Comparison of ENCODE assay signal across 1 cellular context in genomic region chr17:49012893-49013255, GRCh38.
TF ChIP-seq lines count a peak whose summit lies in the region.

No MANE protein-coding gene starts in this region.

TF ChIP-seq in HepG2, 621 proteins besides CTCF, POLR2A, EP300 and RAD21 (continued from another document and continues in another):
- TF ChIP-seq ZNF513 (CRISPR knock-in tag; conservative IDR thresholded peaks at IDR 0.05) = no peak
- TF ChIP-seq RARA (CRISPR knock-in tag; IDR thresholded peaks at IDR 0.05) = peak; percentile 76
- no peak for TF ChIP-seq ZNF383 (CRISPR knock-in tag; IDR thresholded peaks at IDR 0.05; ENCODE audit: borderline replicate concordance)
- peak; percentile 27; the same call in 1 of the 2 replicates for TF ChIP-seq ZNF281 (CRISPR knock-in tag; IDR thresholded peaks at IDR 0.05; ENCODE audit: borderline replicate concordance)
- TF ChIP-seq ZNF710 (CRISPR knock-in tag; IDR thresholded peaks at IDR 0.05; ENCODE audit: borderline replicate concordance) = no peak
- no peak for TF ChIP-seq MYNN (CRISPR knock-in tag; IDR thresholded peaks at IDR 0.05; ENCODE audit: low read depth)
- no peak for TF ChIP-seq ZMYM4 (CRISPR knock-in tag; IDR thresholded peaks at IDR 0.05)
- TF ChIP-seq FOXP4 (CRISPR knock-in tag; IDR thresholded peaks at IDR 0.05) = no peak
- no peak for TF ChIP-seq ZNF550 (CRISPR knock-in tag; IDR thresholded peaks at IDR 0.05; ENCODE audit: borderline replicate concordance)
- TF ChIP-seq KAT7 (CRISPR knock-in tag; IDR thresholded peaks at IDR 0.05; ENCODE audit: borderline replicate concordance) = 0 out of 2 replicates have a peak, but pooled peaks have one; percentile 2
- no peak for TF ChIP-seq STAT6 (CRISPR knock-in tag; IDR thresholded peaks at IDR 0.05; ENCODE audit: borderline replicate concordance)
- TF ChIP-seq ZNF605 (CRISPR knock-in tag; IDR thresholded peaks at IDR 0.05) = no peak
- no peak for TF ChIP-seq ZNF225 (CRISPR knock-in tag; IDR thresholded peaks at IDR 0.05)
- no peak for TF ChIP-seq ATF7-NPFF (CRISPR knock-in tag; IDR thresholded peaks at IDR 0.05; ENCODE audit: low read depth)
- no peak for TF ChIP-seq YEATS2 (CRISPR knock-in tag; IDR thresholded peaks at IDR 0.05; ENCODE audit: borderline replicate concordance)
- peak; percentile 72 for TF ChIP-seq SAP130 (CRISPR knock-in tag; IDR thresholded peaks at IDR 0.05; ENCODE audit: low read depth)
- no peak for TF ChIP-seq CREB3 (CRISPR knock-in tag; IDR thresholded peaks at IDR 0.05)
- no peak for TF ChIP-seq TRIM24 (CRISPR knock-in tag; IDR thresholded peaks at IDR 0.05)
- no peak for TF ChIP-seq SETDB1 (CRISPR knock-in tag; IDR thresholded peaks at IDR 0.05; ENCODE audit: borderline replicate concordance)
- peak; percentile 31; the same call in 1 of the 2 replicates for TF ChIP-seq NCOA2 (CRISPR knock-in tag; IDR thresholded peaks at IDR 0.05)
- TF ChIP-seq PBX3 (CRISPR knock-in tag; IDR thresholded peaks at IDR 0.05; ENCODE audit: borderline replicate concordance) = no peak
- TF ChIP-seq ZSCAN12 (CRISPR knock-in tag; IDR thresholded peaks at IDR 0.05) = no peak
- no peak for TF ChIP-seq ZNF672 (CRISPR knock-in tag; IDR thresholded peaks at IDR 0.05)
- no peak for TF ChIP-seq THYN1 (CRISPR knock-in tag; IDR thresholded peaks at IDR 0.05; ENCODE audit: borderline replicate concordance, low read depth)
- no peak for TF ChIP-seq TEF (CRISPR knock-in tag; IDR thresholded peaks at IDR 0.05)
- TF ChIP-seq PHF8 (CRISPR knock-in tag; IDR thresholded peaks at IDR 0.05) = no peak; the same call in 1 of the 2 replicates
- no peak for TF ChIP-seq TCF7L2 (IDR thresholded peaks at IDR 0.05; ENCODE audit: low read depth, low read length)
- TF ChIP-seq TBX3 (IDR thresholded peaks at IDR 0.05; ENCODE audit: borderline replicate concordance) = no peak
- TF ChIP-seq HMG20A (CRISPR knock-in tag; IDR thresholded peaks at IDR 0.05; ENCODE audit: borderline replicate concordance) = no peak
- TF ChIP-seq ETS1 (CRISPR knock-in tag; IDR thresholded peaks at IDR 0.05) = no peak
- TF ChIP-seq KLF6 (CRISPR knock-in tag; IDR thresholded peaks at IDR 0.05) = no peak
- TF ChIP-seq FOSL2 (CRISPR knock-in tag; IDR thresholded peaks at IDR 0.05) = no peak
- TF ChIP-seq ZNF101 (CRISPR knock-in tag; IDR thresholded peaks at IDR 0.05; ENCODE audit: borderline replicate concordance, low read depth) = no peak
- TF ChIP-seq STAG1 (CRISPR knock-in tag; IDR thresholded peaks at IDR 0.05) = peak; percentile 34; the same call in 1 of the 2 replicates
- no peak for TF ChIP-seq ZNF354B (CRISPR knock-in tag; IDR thresholded peaks at IDR 0.05)
- TF ChIP-seq AGO2 (optimal IDR thresholded peaks at IDR 0.05; ENCODE audit: low read depth, low read length) = no peak
- TF ChIP-seq ZNF770 (CRISPR knock-in tag; IDR thresholded peaks at IDR 0.05) = no peak
- no peak for TF ChIP-seq JUND (CRISPR knock-in tag; IDR thresholded peaks at IDR 0.05)
- TF ChIP-seq ZNF317 (CRISPR knock-in tag; IDR thresholded peaks at IDR 0.05) = no peak
- TF ChIP-seq ZSCAN9 (CRISPR knock-in tag; IDR thresholded peaks at IDR 0.05; ENCODE audit: borderline replicate concordance) = no peak
- no peak for TF ChIP-seq GABPA (IDR thresholded peaks at IDR 0.05; ENCODE audit: low read depth, low read length)
- peak; percentile 59; the same call in 1 of the 2 replicates for TF ChIP-seq GABPA (CRISPR knock-in tag; IDR thresholded peaks at IDR 0.05; ENCODE audit: low read depth)
- no peak for TF ChIP-seq GTF3A (CRISPR knock-in tag; conservative IDR thresholded peaks at IDR 0.05)
- no peak for TF ChIP-seq SMARCE1 (IDR thresholded peaks at IDR 0.05; ENCODE audit: borderline replicate concordance)
- TF ChIP-seq PRMT3 (CRISPR knock-in tag; IDR thresholded peaks at IDR 0.05; ENCODE audit: borderline replicate concordance, low read depth) = no peak
